Comparison of ENCODE assay signal across 8 cellular contexts in the genomic region with DNA sequence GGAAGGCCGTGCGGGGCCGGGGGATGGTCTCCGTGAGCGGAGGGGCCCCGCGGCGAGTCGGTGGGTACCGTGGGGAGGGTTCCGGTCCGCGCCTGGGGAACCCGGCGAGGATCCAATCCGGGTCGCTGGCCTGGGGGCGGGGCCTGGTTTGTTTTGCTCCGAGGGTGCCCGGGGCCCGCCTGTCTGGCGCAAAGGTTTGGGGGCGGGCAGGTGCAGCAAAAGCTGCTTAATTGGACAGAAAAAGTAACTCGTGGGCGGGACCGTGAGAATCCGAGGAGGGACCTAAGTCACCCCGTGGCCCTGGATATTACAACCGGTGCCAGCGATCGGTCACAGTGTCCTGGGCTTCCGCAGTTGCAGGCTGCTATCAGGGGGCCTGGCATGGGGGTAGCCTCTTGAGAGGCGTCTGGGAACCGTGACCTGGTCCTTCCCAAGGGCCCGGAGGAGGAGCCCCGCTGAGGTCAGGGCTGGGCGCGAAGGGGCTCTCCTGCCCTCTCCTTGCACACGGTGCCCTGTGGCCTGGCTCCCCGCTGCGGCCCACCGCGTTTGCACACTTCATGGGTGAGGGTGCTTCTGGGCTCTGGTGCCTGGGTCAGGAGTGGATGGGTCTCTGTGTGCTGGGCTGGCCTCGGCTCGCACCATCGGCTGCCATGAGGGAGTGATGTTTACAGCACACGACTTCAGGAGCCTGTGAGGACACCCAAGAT. TPM values are rescaled to one million over a fixed set of nuclear protein-coding genes. Genes with fewer than 3 reads are reported as not detected.
A peak's percentile ranks its signal among the peaks of the same experiment; 100 is the strongest.
DNase-seq lines count a peak whose midpoint lies in the region; ATAC-seq and TF ChIP-seq lines count a peak whose summit lies in the region.

No MANE protein-coding gene starts in this region.

- no peak for TF ChIP-seq CTCF in 22Rv1 (IDR thresholded peaks at IDR 0.05)

- intact Hi-C loops in left colon (cut with DNase I, micrococcal nuclease), result no loop called here

- H3K27ac ChIP-seq in 22Rv1, result peak overlapping the region; percentile 96

- peak; percentile 39 for ATAC-seq in GM18858 (IDR thresholded peaks at IDR 0.05; ENCODE audit: unreplicated experiment)
- ATAC-seq in HG03064 (IDR thresholded peaks at IDR 0.05; ENCODE audit: low read depth, unreplicated experiment), result peak; percentile 50
- peak; percentile 61 for ATAC-seq in left colon

- peak; percentile 61 for DNase-seq in NCI-H345 treated with DMSO at 0.1 percent for 48 hours (lab: John Stamatoyannopoulos, UW; ENCODE audit: unreplicated experiment)
- peak; percentile 88 for DNase-seq in activated CD4-positive, alpha-beta T cell treated with anti-CD3 and anti-CD28 coated beads for 1 hour
- peak; percentile 83 for DNase-seq in cerebellum (ENCODE audit: low spot score)
- peak; percentile 97 for DNase-seq in left colon
- DNase-seq in stimulated activated CD4-positive, alpha-beta T cell treated with anti-CD3 and anti-CD28 coated beads, Interleukin-1b, Interleukin-23, amount 100 ng/mL, for 4 hours (ENCODE audit: low read depth in 2 of 2), result peak; percentile 78 to 86

RNA-seq across cellular contexts. Expression of a gene that starts 1.4 kb away (rescaled TPM):
- total RNA-seq in cerebellum (13.6 TPM), left colon (100 to 1,000 TPM; 161 to 222 TPM)

RNA-seq across cellular contexts. Expression of a gene that starts 7.6 kb away (rescaled TPM):
- 4.0 TPM for total RNA-seq in cerebellum
- total RNA-seq in left colon, result 100 to 1,000 TPM; 117 to 122 TPM

RNA-seq across cellular contexts. Expression of a gene that starts 10.3 kb away (rescaled TPM):
- total RNA-seq in cerebellum, result 243 TPM
- 1,000 to 10,000 TPM; 1,811 to 1,846 TPM for total RNA-seq in left colon

RNA-seq across cellular contexts. Expression of a gene that starts 12.7 kb away (rescaled TPM):
- total RNA-seq in cerebellum (36.7 TPM), left colon (100 to 1,000 TPM; 443 to 462 TPM)

RNA-seq across cellular contexts. Expression of a gene that starts 15.1 kb away (rescaled TPM):
- total RNA-seq in cerebellum (7.6 TPM), left colon (10 to 100 TPM; 20.0 to 25.8 TPM)

Comparison
In these comparisons a context has a peak if more than half of its experiments do, and no peak if none do; other contexts are left out.
1. Peak in every context shown above with its lines: DNase-seq, ATAC-seq and H3K27ac ChIP-seq.
2. RNA of a gene that starts 1.4 kb away (total RNA-seq): 161 to 222 TPM in left colon; 13.6 TPM in cerebellum (single experiment); every median in the first group is over 10 times any median in the second.
3. RNA of a gene that starts 7.6 kb away (total RNA-seq): 117 to 122 TPM in left colon; 4.0 TPM in cerebellum (single experiment); every median in the first group is over 10 times any median in the second.